In genomic region chr17:62637809-62638208, GRCh38 we compare ENCODE assay signal across 25 cellular contexts. TPM values are rescaled to one million over a fixed set of nuclear protein-coding genes. Genes with fewer than 3 reads are reported as not detected.
DNase-seq lines count a peak whose midpoint lies in the region; ATAC-seq, FAIRE-seq and TF ChIP-seq lines count a peak whose summit lies in the region.
"Had no signal": no experiment of that assay in that cellular context is flagged by ENCODE, and none has a peak within 500 bp of the region (broad histone marks: within the 10 kb centered on the region; RNA-seq: fewer than 3 reads in every experiment).

No MANE protein-coding gene starts in this region.

- H3K4me1 ChIP-seq in left ventricle myocardium inferior (no peaks in the 10 kb centered on the region), HepG2 (ENCODE audit: insufficient read depth, low read length) (peaks cover 39% of the 10 kb centered on the region), vagina (peaks cover 5% of the 10 kb centered on the region), Caco-2 (no peaks in the 10 kb centered on the region), GM23248 (ENCODE audit: insufficient read depth) (peaks cover 18% of the 10 kb centered on the region)
- H3K4me1 ChIP-seq: BE2C, foreskin keratinocyte had no signal

- TF ChIP-seq POLR2A in HepG2 (IDR thresholded peaks at IDR 0.05; ENCODE audit: insufficient read depth in 1 of 2, low read depth in 2 of 2, low read length in 2 of 2) = no peak
- TF ChIP-seq POLR2A in vagina (IDR thresholded peaks at IDR 0.05) = no peak

- TF ChIP-seq CTCF in left ventricle myocardium inferior (IDR thresholded peaks at IDR 0.05; ENCODE audit: borderline replicate concordance) (no peak), WERI-Rb-1 (IDR thresholded peaks at IDR 0.05; ENCODE audit: low read depth, low read length) (peak; percentile 36; the same call in 1 of the 2 replicates), HepG2 (CRISPR knock-in tag; IDR thresholded peaks at IDR 0.05) (peak; percentile 52), vagina (IDR thresholded peaks at IDR 0.05) (no peak), Caco-2 (IDR thresholded peaks at IDR 0.05; ENCODE audit: insufficient read depth in 1 of 2, low read depth in 1 of 2, low read length in 1 of 2, severe bottlenecking in 1 of 2, unreplicated experiment in 1 of 2) (no peak)

- in situ Hi-C loops in HepG2 (cut with HindIII; ENCODE audit: extremely low pct_ligation_motif_present, low pct_unique_long_range_greater_than_20kb) (no loop called here), GM23248 (cut with MboI) (no loop called here)

- no peaks in the 10 kb centered on the region for H3K36me3 ChIP-seq in left ventricle myocardium inferior
- H3K36me3 ChIP-seq in WERI-Rb-1 = no peaks in the 10 kb centered on the region
- H3K36me3 ChIP-seq in HepG2 (replicated peaks in 1 of 2; ENCODE audit: control insufficient read depth in 1 of 2, insufficient read depth in 2 of 2, low read length in 2 of 2) = no peaks in the 10 kb centered on the region
- H3K36me3 ChIP-seq in vagina = no peaks in the 10 kb centered on the region
- H3K36me3 ChIP-seq in Caco-2 (ENCODE audit: control insufficient read depth, insufficient read depth, low read length) = no peaks in the 10 kb centered on the region
- peaks cover 15% of the 10 kb centered on the region; the same call in 1 of the 2 replicates for H3K36me3 ChIP-seq in GM23248 (ENCODE audit: low read depth)
- H3K36me3 ChIP-seq: BE2C had no signal

- WGBS in HepG2 (ENCODE audit: low lambda C conversion rate) = 14% methylated on average over 9 of the region's 9 CpGs
- 82 to 86% methylated on average over 9 of the region's 9 CpGs for WGBS in GM23248 (ENCODE audit: low coverage in 1 of 2, low lambda C conversion rate in 2 of 2, missing lambda C conversion rate in 2 of 2), 2 experiments

- BruUV-seq in HepG2 (replicated peaks; lab: Mats Ljungman, UMichigan) (no TSS peak), Caco-2 (replicated peaks; lab: Mats Ljungman, UMichigan) (no TSS peak)

- no peak overlapping the region for H3K4me3 ChIP-seq in left ventricle myocardium inferior
- no peak overlapping the region for H3K4me3 ChIP-seq in WERI-Rb-1 (ENCODE audit: low read depth, low read length)
- peak overlapping the region in 1 of 3 experiments; percentile 34; a peak in 1 of 6 replicates for H3K4me3 ChIP-seq in HepG2 (replicated peaks in 1 of 3; ENCODE audit: insufficient read depth in 1 of 3, low read depth in 2 of 3, low read length in 3 of 3)
- no peak overlapping the region for H3K4me3 ChIP-seq in vagina
- no peak overlapping the region for H3K4me3 ChIP-seq in Caco-2 (ENCODE audit: low read depth, low read length)
- no peak overlapping the region for H3K4me3 ChIP-seq in GM23248
- H3K4me3 ChIP-seq: GM12878, heart right ventricle, SJSA1, skin epidermis had no signal

- TF ChIP-seq RAD21 in HepG2 (CRISPR knock-in tag; IDR thresholded peaks at IDR 0.05) = no peak

- peak; percentile 20 for DNase-seq in cardiac septum (ENCODE audit: low spot score)
- no peak for DNase-seq in left ventricle myocardium inferior
- DNase-seq in WERI-Rb-1 = peak; percentile 54
- DNase-seq in HepG2 (ENCODE audit: low spot score) = no peak
- DNase-seq in vagina (ENCODE audit: extremely low spot score in 2 of 2) = no peak
- no peak for DNase-seq in Caco-2
- DNase-seq in GM23248 = no peak
- no peak for DNase-seq in HUDEP-2 (lab: John Stamatoyannopoulos, UW; ENCODE audit: unreplicated experiment in 76 of 76)
- DNase-seq: activated CD4-positive, alpha-beta T cell treated with anti-CD3 and anti-CD28 coated beads for 48 hours; BE2C; DND-41; foreskin keratinocyte; heart right ventricle; left cardiac atrium; NCI-H1105; NCI-H2029; NK-92 treated with Interleukin-12 subunit alpha and Interleukin-12 subunit beta, amount 100 ng/mL, for 24 hours; stimulated activated CD4-positive, alpha-beta T cell treated with anti-CD3 and anti-CD28 coated beads, Interleukin-1b, Interleukin-23, amount 100 ng/mL, for 48 hours; substantia nigra had no signal

- CTCF ChIA-PET in HepG2 (lab: Yijun Ruan, JAX; ENCODE audit: low intra/inter-chr PET ratio, low total read pairs) = no interaction called here
- CTCF ChIA-PET in Caco-2 (lab: Charles Lee) = no interaction called here

- H3K9me3 Mint-ChIP-seq in Caco-2 (ENCODE audit: unreplicated experiment) = no peaks in the 10 kb centered on the region
- H3K9me3 Mint-ChIP-seq: activated naive CD4-positive, alpha-beta T cell treated with anti-CD3 and anti-CD28 coated beads, Interleukin-2, amount 50 U/mL, for 72 hours; memory B cell had no signal

- no peak for TF ChIP-seq EP300 in HepG2 (IDR thresholded peaks at IDR 0.05; ENCODE audit: low read depth in 2 of 2, low read length in 2 of 2)
- no peak for TF ChIP-seq EP300 in HepG2 (CRISPR knock-in tag; IDR thresholded peaks at IDR 0.05; ENCODE audit: borderline replicate concordance)

- H3K9ac ChIP-seq in HepG2 (ENCODE audit: insufficient read depth, low read depth, low read length) = no peak overlapping the region
- no peak overlapping the region for H3K9ac ChIP-seq in GM23248

- peaks cover 10% of the 10 kb centered on the region for H3K27me3 Mint-ChIP-seq in Caco-2 (ENCODE audit: insufficient read depth, unreplicated experiment)
- H3K27me3 Mint-ChIP-seq: memory B cell had no signal

- H3K27me3 ChIP-seq in left ventricle myocardium inferior (ENCODE audit: low read depth) = no peaks in the 10 kb centered on the region
- H3K27me3 ChIP-seq in WERI-Rb-1 (ENCODE audit: insufficient read depth, low read depth, severe bottlenecking) = no peaks in the 10 kb centered on the region
- H3K27me3 ChIP-seq in HepG2 (ENCODE audit: control insufficient read depth in 1 of 2, insufficient read depth in 2 of 2, low read length in 2 of 2) = peaks cover 0 to 12% of the 10 kb centered on the region in 2 experiments; a peak in 2 of 5 replicates
- H3K27me3 ChIP-seq in vagina = no peaks in the 10 kb centered on the region
- no peaks in the 10 kb centered on the region for H3K27me3 ChIP-seq in Caco-2 (replicated peaks; ENCODE audit: control insufficient read depth, insufficient read depth, low read length)
- H3K27me3 ChIP-seq in GM23248 (replicated peaks; ENCODE audit: insufficient read depth) = no peaks in the 10 kb centered on the region
- H3K27me3 ChIP-seq: BE2C, foreskin keratinocyte, heart right ventricle, SJSA1 had no signal

- H3K9me3 ChIP-seq in left ventricle myocardium inferior (replicated peaks) (no peaks in the 10 kb centered on the region), WERI-Rb-1 (ENCODE audit: severe bottlenecking) (no peaks in the 10 kb centered on the region), HepG2 (ENCODE audit: low read length) (no peaks in the 10 kb centered on the region), vagina (no peaks in the 10 kb centered on the region), Caco-2 (no peaks in the 10 kb centered on the region), GM23248 (ENCODE audit: low read depth) (no peaks in the 10 kb centered on the region)
- H3K9me3 ChIP-seq: BE2C, heart right ventricle, SJSA1 had no signal

- H2AFZ ChIP-seq in HepG2 (ENCODE audit: low read length) (no peak overlapping the region), GM23248 (no peak overlapping the region)

- POLR2A ChIA-PET in HepG2 (lab: Yijun Ruan, JAX) = no interaction called here
- POLR2A ChIA-PET in Caco-2 (lab: Charles Lee) = no interaction called here

- H3K27ac Mint-ChIP-seq in Caco-2 (ENCODE audit: unreplicated experiment) = no peak overlapping the region
- H3K27ac Mint-ChIP-seq: activated naive CD4-positive, alpha-beta T cell treated with anti-CD3 and anti-CD28 coated beads, Interleukin-2, amount 50 U/mL, for 72 hours; memory B cell had no signal

- H3K9me2 ChIP-seq in GM23248 (ENCODE audit: insufficient read depth) = no peaks in the 10 kb centered on the region

- H3K79me2 ChIP-seq in HepG2 (ENCODE audit: insufficient read depth, low read length) = no peaks in the 10 kb centered on the region
- peaks cover 100% of the 10 kb centered on the region for H3K79me2 ChIP-seq in GM23248 (ENCODE audit: insufficient read depth)

- ATAC-seq in HepG2 = peak; percentile 16; the same call in 1 of the 3 replicates
- ATAC-seq: activated naive CD4-positive, alpha-beta T cell treated with anti-CD3 and anti-CD28 coated beads, Interleukin-2, amount 50 U/mL, for 72 hours; foreskin keratinocyte; GM12878; heart right ventricle; left cardiac atrium had no signal

- no peaks in the 10 kb centered on the region for H4K20me1 ChIP-seq in HepG2 (ENCODE audit: insufficient read depth, low read length)
- H4K20me1 ChIP-seq in GM23248 (ENCODE audit: insufficient read depth) = no peaks in the 10 kb centered on the region; the same call in 1 of the 2 replicates

- H3K27ac ChIP-seq in left ventricle myocardium inferior (replicated peaks) = no peak overlapping the region
- H3K27ac ChIP-seq in WERI-Rb-1 = 0 out of 2 replicates have a peak overlapping the region, but pooled peaks have one; percentile 26
- H3K27ac ChIP-seq in HepG2 (ENCODE audit: extremely low read length, insufficient read depth, low read length) = no peak overlapping the region
- no peak overlapping the region for H3K27ac ChIP-seq in vagina
- H3K27ac ChIP-seq in GM23248 = no peak overlapping the region
- H3K27ac ChIP-seq: foreskin keratinocyte, heart right ventricle, SJSA1, skin epidermis had no signal

- H3K4me1 Mint-ChIP-seq in Caco-2 (ENCODE audit: low read depth, unreplicated experiment) = no peaks in the 10 kb centered on the region
- H3K4me1 Mint-ChIP-seq: memory B cell had no signal

- peak overlapping the region; percentile 0; the same call in 1 of the 2 replicates for H3K4me2 ChIP-seq in HepG2 (ENCODE audit: low read depth, low read length)
- H3K4me2 ChIP-seq in GM23248 (ENCODE audit: unreplicated experiment) = no peak overlapping the region

- intact Hi-C loops in cardiac septum (cut with DNase I) = no loop called here
- intact Hi-C loops in left ventricle myocardium inferior (cut with micrococcal nuclease) = no loop called here
- intact Hi-C loops in HepG2 (cut with micrococcal nuclease; ENCODE audit: unreplicated experiment) = no loop called here
- intact Hi-C loops in vagina (cut with DNase I) = no loop called here
- intact Hi-C loops in Caco-2 (cut with micrococcal nuclease; ENCODE audit: unreplicated experiment) = no loop called here

- no peaks in the 10 kb centered on the region for H3K36me3 Mint-ChIP-seq in Caco-2 (ENCODE audit: insufficient read depth, unreplicated experiment)
- H3K36me3 Mint-ChIP-seq: activated naive CD4-positive, alpha-beta T cell treated with anti-CD3 and anti-CD28 coated beads, Interleukin-2, amount 50 U/mL, for 72 hours; memory B cell had no signal

- H3F3A ChIP-seq in GM23248 (ENCODE audit: insufficient read depth) = peaks cover 15% of the 10 kb centered on the region

- H3K4me3 Mint-ChIP-seq in Caco-2 (ENCODE audit: unreplicated experiment) = no peak overlapping the region
- H3K4me3 Mint-ChIP-seq: memory B cell had no signal

- FAIRE-seq in HepG2 (lab: Jason Lieb, UNC) = no peak
- FAIRE-seq: GM12878, H54 had no signal

RNA-seq across cellular contexts. Expression of gene MRC2, which starts 10.3 kb away (rescaled TPM):
- total RNA-seq in cardiac septum (28.9 TPM), left ventricle myocardium inferior (22.8 TPM), HepG2 (2016; rRNA removed; fragmentation: Illumina TruSeq; extraction: Trizol) (not detected in 2 replicates), vagina (89.4 TPM), Caco-2 (2022) (5.7 and 7.0 TPM in 2 replicates)
- not detected in 2 replicates for total RNA-seq in HepG2 (2016; cell fraction: cytosol; rRNA removed; fragmentation: Illumina TruSeq; extraction: Trizol; ENCODE audit: low read depth)
- total RNA-seq in HepG2 (2016; cell fraction: insoluble cytoplasmic fraction; rRNA removed; fragmentation: Illumina TruSeq; extraction: Trizol) = not detected in 2 replicates
- not detected in 2 replicates for total RNA-seq in HepG2 (2016; cell fraction: membrane; rRNA removed; fragmentation: Illumina TruSeq; extraction: Trizol)
- not detected in 2 replicates for total RNA-seq in HepG2 (2016; cell fraction: nucleus; rRNA removed; fragmentation: Illumina TruSeq; extraction: Trizol)
- polyA plus RNA-seq in HepG2 (2011; rRNA removed) (not detected in 2 replicates), GM23248 (2016; fragmentation: Nextera tagmentation; extraction: Ambion mirVana) (221 and 222 TPM in 2 replicates)
- polyA plus RNA-seq in HepG2 (2011; cell fraction: cytosol; rRNA removed) = not detected in 2 replicates
- polyA plus RNA-seq in HepG2 (2011; cell fraction: nucleus; rRNA removed) = 0.03 and 0.10 TPM in 2 replicates
- polyA plus RNA-seq in HepG2 (2012) = 0.01 TPM in 1 of 2 replicates, not detected in the other
- polyA plus RNA-seq in HepG2 (2016; cell fraction: cytosol; fragmentation: Illumina TruSeq; extraction: Trizol; ENCODE audit: low read depth) = not detected in 2 replicates
- not detected in 2 replicates for polyA plus RNA-seq in HepG2 (2016; cell fraction: insoluble cytoplasmic fraction; fragmentation: Illumina TruSeq; extraction: Trizol; ENCODE audit: low read depth)
- polyA plus RNA-seq in HepG2 (2016; cell fraction: membrane; fragmentation: Illumina TruSeq; extraction: Trizol; ENCODE audit: low read depth) = not detected in 2 replicates
- polyA plus RNA-seq in HepG2 (2016; cell fraction: nucleus; fragmentation: Illumina TruSeq; extraction: Trizol; ENCODE audit: insufficient read depth, low read depth) = not detected in 2 replicates
- polyA minus RNA-seq in HepG2 (2011; rRNA and poly(A)+ RNA removed; ENCODE audit: low replicate concordance) = 0.04 and 20.3 TPM in 2 replicates
- 0.26 TPM in 1 of 2 replicates, not detected in the other for polyA minus RNA-seq in HepG2 (2011; cell fraction: cytosol; rRNA and poly(A)+ RNA removed)
- 0.12 and 0.39 TPM in 2 replicates for polyA minus RNA-seq in HepG2 (2011; cell fraction: nucleus; rRNA and poly(A)+ RNA removed)
- 675 and 756 TPM in 2 replicates for total RNA-seq in GM23248 (2014; rRNA removed; shearing (Covaris generic))

Comparison
In these comparisons a context has a peak if more than half of its experiments do, and no peak if none do; other contexts are left out.
1. DNase-seq: peak in cardiac septum (single experiment) and WERI-Rb-1 (single experiment); none in left ventricle myocardium inferior (single experiment), HepG2 (single experiment), vagina (0 of 2), Caco-2 (0 of 2), GM23248 (single experiment) and HUDEP-2 (0 of 76).
2. CTCF ChIP-seq: peak in WERI-Rb-1 (single experiment) and HepG2 (single experiment); none in left ventricle myocardium inferior (single experiment), vagina (0 of 3) and Caco-2 (0 of 2).